Comparison of ENCODE assay signal across 9 cellular contexts in the genomic region with DNA sequence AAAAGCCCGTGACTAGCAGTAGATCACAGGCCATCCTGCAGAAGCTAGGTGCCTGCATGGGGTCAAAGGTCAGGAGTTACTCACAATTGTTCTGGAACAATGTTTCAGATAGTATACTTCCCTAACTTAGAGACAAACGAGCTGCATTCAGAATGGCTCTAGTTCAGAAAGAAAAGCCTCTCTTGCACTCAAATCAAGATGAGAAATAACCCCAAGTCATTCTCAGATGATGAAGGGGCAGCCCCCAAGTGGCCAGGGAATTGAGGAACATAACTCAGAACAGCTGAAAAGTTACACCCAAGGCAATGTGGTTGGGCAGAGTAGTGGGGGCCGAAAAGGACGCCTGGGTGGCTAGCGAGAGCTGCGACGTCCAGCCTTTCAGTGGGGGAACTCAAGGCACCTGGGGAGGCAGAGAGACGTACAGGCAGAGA. TPM values are rescaled to one million over a fixed set of nuclear protein-coding genes. Genes with fewer than 3 reads are reported as not detected.
DNase-seq lines count a peak whose midpoint lies in the region; ATAC-seq and TF ChIP-seq lines count a peak whose summit lies in the region.
"Had no signal": no experiment of that assay in that cellular context is flagged by ENCODE, and none has a peak within 500 bp of the region (broad histone marks: within the 10 kb centered on the region; RNA-seq: fewer than 3 reads in every experiment).

No MANE protein-coding gene starts in this region.

- H3K4me3 ChIP-seq in GM12865 (ENCODE audit: low read depth, low read length), result peak overlapping the region; percentile 45
- no peak overlapping the region for H3K4me3 ChIP-seq in hepatocyte
- H3K4me3 ChIP-seq in testis, result no peak overlapping the region
- H3K4me3 ChIP-seq in ascending aorta, result no peak overlapping the region

- intact Hi-C loops in testis (cut with DNase I; ENCODE audit: low total_unique reads) (no loop called here), ascending aorta (cut with DNase I) (no loop called here)

- H3K79me2 ChIP-seq in hepatocyte, result peaks cover 51% of the 10 kb centered on the region

- no peaks in the 10 kb centered on the region for H4K20me1 ChIP-seq in hepatocyte (ENCODE audit: insufficient read depth, poor library complexity, severe bottlenecking)

- no peaks in the 10 kb centered on the region for H3K27me3 ChIP-seq in hepatocyte
- H3K27me3 ChIP-seq in testis, result no peaks in the 10 kb centered on the region
- no peaks in the 10 kb centered on the region for H3K27me3 ChIP-seq in ascending aorta

- peaks cover 31% of the 10 kb centered on the region for H3K4me1 ChIP-seq in hepatocyte (ENCODE audit: insufficient read depth)
- peaks cover 22% of the 10 kb centered on the region for H3K4me1 ChIP-seq in testis
- H3K4me1 ChIP-seq in ascending aorta, result peaks cover 2% of the 10 kb centered on the region in 2 donors

- TF ChIP-seq CTCF in GM12865 (IDR thresholded peaks at IDR 0.05; ENCODE audit: insufficient read depth, low read depth, low read length, missing control alignments) (no peak), hepatocyte (IDR thresholded peaks at IDR 0.05; ENCODE audit: poor library complexity) (no peak), testis (IDR thresholded peaks at IDR 0.05) (no peak), ascending aorta (IDR thresholded peaks at IDR 0.05) (no peak)

- H3K27ac ChIP-seq in hepatocyte (no peak overlapping the region), testis (no peak overlapping the region), ascending aorta (no peak overlapping the region)

- H2AFZ ChIP-seq in hepatocyte, result no peak overlapping the region

- H3K9me3 ChIP-seq in hepatocyte (ENCODE audit: low read depth) (no peaks in the 10 kb centered on the region), testis (no peaks in the 10 kb centered on the region), ascending aorta (no peaks in the 10 kb centered on the region)
- H3K9me3 ChIP-seq: SK-N-SH had no signal

- ATAC-seq in GM19468 (IDR thresholded peaks at IDR 0.05; ENCODE audit: extremely low read depth, unreplicated experiment) (peak; percentile 22), HG03442 (IDR thresholded peaks at IDR 0.05; ENCODE audit: unreplicated experiment) (peak; percentile 63)

- H3K9me2 ChIP-seq in hepatocyte (replicated peaks; ENCODE audit: insufficient read depth), result no peaks in the 10 kb centered on the region
- H3K9me2 ChIP-seq: SK-N-SH had no signal

- DNase-seq in GM12865 (ENCODE audit: low read depth) (peak; percentile 78), hepatocyte (ENCODE audit: low spot score) (peak; percentile 15), dedifferentiated amniotic fluid mesenchymal stem cell (ENCODE audit: extremely low spot score) (no peak), testis (no peak), ascending aorta (ENCODE audit: low spot score in 2 of 2) (no peak)
- no peak for DNase-seq in stimulated activated CD4-positive, alpha-beta T cell treated with anti-CD3 and anti-CD28 coated beads, Interleukin-1b, Interleukin-23, amount 100 ng/mL, for 48 hours
- DNase-seq: SK-N-SH had no signal

- 86% methylated on average over 8 of the region's 8 CpGs for WGBS in hepatocyte (ENCODE audit: low lambda C conversion rate, missing lambda C conversion rate)
- 74 to 76% methylated on average over 8 of the region's 8 CpGs for WGBS in testis, 2 donors

- no peak overlapping the region for H3K4me2 ChIP-seq in hepatocyte
- H3K4me2 ChIP-seq: SK-N-SH had no signal

- TF ChIP-seq POLR2A in testis (IDR thresholded peaks at IDR 0.05), result no peak

- H3K36me3 ChIP-seq in hepatocyte (replicated peaks; ENCODE audit: insufficient read depth, low read depth), result no peaks in the 10 kb centered on the region
- no peaks in the 10 kb centered on the region for H3K36me3 ChIP-seq in testis (ENCODE audit: low read depth, missing control alignments)
- no peaks in the 10 kb centered on the region for H3K36me3 ChIP-seq in ascending aorta

RNA-seq across cellular contexts. Expression of a gene that starts 27.8 kb away (rescaled TPM):
- total RNA-seq in hepatocyte (40.0 and 65.7 TPM in 2 replicates), testis (100 to 1,000 TPM; 104 to 145 TPM), ascending aorta (141 TPM)
- polyA plus RNA-seq in hepatocyte (63.7 and 70.1 TPM in 2 replicates), testis (ENCODE audit: insufficient read depth, low read depth, low replicate concordance) (74.0 TPM)

Comparison
In these comparisons a context has a peak if more than half of its experiments do, and no peak if none do; other contexts are left out.
1. DNase-seq: peak in GM12865 (single experiment) and hepatocyte (single experiment); none in dedifferentiated amniotic fluid mesenchymal stem cell (single experiment), testis (single experiment), stimulated activated CD4-positive, alpha-beta T cell treated with anti-CD3 and anti-CD28 coated beads, Interleukin-1b, Interleukin-23, amount 100 ng/mL, for 48 hours (single experiment) and ascending aorta (0 of 2).